16 cellular contexts compared by ENCODE assay signal in genomic region chr1:218886472-218886871, GRCh38.
DNase-seq lines count a peak whose midpoint lies in the region; FAIRE-seq and TF ChIP-seq lines count a peak whose summit lies in the region.
"Had no signal": no experiment of that assay in that cellular context is flagged by ENCODE, and none has a peak within 500 bp of the region (broad histone marks: within the 10 kb centered on the region; RNA-seq: fewer than 3 reads in every experiment).

No MANE protein-coding gene starts in this region.

- H3K4me1 Mint-ChIP-seq in endodermal cell: peaks cover 3% of the 10 kb centered on the region
- H3K4me1 Mint-ChIP-seq: memory B cell had no signal

- CTCF ChIA-PET in GM10248 (lab: Yijun Ruan, JAX): interaction anchor here (1.4 to 2.0 kb wide), 3 partner anchors 9 to 223 kb away, joined by 3 to 7 read pairs (median 4); no protein-coding TSS in a partner anchor

- H3K9me3 ChIP-seq in MG63 (no peaks in the 10 kb centered on the region), endodermal cell (ENCODE audit: control insufficient read depth, low read length) (no peaks in the 10 kb centered on the region)

- H3K4me1 ChIP-seq in endodermal cell (ENCODE audit: control insufficient read depth, insufficient read depth, low read length): no peaks in the 10 kb centered on the region
- H3K4me1 ChIP-seq: stomach had no signal

- H3K4me3 Mint-ChIP-seq in endodermal cell: no peak overlapping the region
- H3K4me3 Mint-ChIP-seq: activated naive CD4-positive, alpha-beta T cell treated with anti-CD3 and anti-CD28 coated beads for 36 hours; memory B cell had no signal

- H3K27ac Mint-ChIP-seq in endodermal cell: no peak overlapping the region
- H3K27ac Mint-ChIP-seq: activated naive CD4-positive, alpha-beta T cell treated with anti-CD3 and anti-CD28 coated beads for 36 hours; memory B cell; progenitor cell of endocrine pancreas had no signal

- H3K4me3 ChIP-seq in MG63 (no peak overlapping the region), endodermal cell (ENCODE audit: low read length) (no peak overlapping the region)
- H3K4me3 ChIP-seq: stomach had no signal

- H3K27me3 ChIP-seq in MG63 (no peaks in the 10 kb centered on the region), endodermal cell (ENCODE audit: control insufficient read depth, insufficient read depth, low read length, poor library complexity, severe bottlenecking) (no peaks in the 10 kb centered on the region)
- H3K27me3 ChIP-seq: stomach had no signal

- H3K9me3 Mint-ChIP-seq in endodermal cell: no peaks in the 10 kb centered on the region

- peak; percentile 42 for DNase-seq in MG63
- no peak for DNase-seq in epithelial cell of prostate (ENCODE audit: low read depth, low spot score)
- peak; percentile 11 for DNase-seq in left kidney (ENCODE audit: low read depth, low spot score)
- DNase-seq in urothelium cell line (ENCODE audit: low spot score): peak; percentile 33
- no peak for DNase-seq in NCI-H2029 treated with DMSO at 0.1 percent for 48 hours (lab: John Stamatoyannopoulos, UW)
- DNase-seq in GM10248 (ENCODE audit: extremely low spot score): no peak
- no peak for DNase-seq in endodermal cell
- DNase-seq: activated CD4-positive, alpha-beta T cell treated with anti-CD3 and anti-CD28 coated beads, Interleukin-2, amount 50 U/mL, for 48 hours; activated naive CD4-positive, alpha-beta T cell treated with anti-CD3 and anti-CD28 coated beads for 36 hours; cortex of kidney; NCI-H446 treated with DMSO at 0.1 percent for 48 hours; stimulated activated CD4-positive, alpha-beta T cell treated with anti-CD3 and anti-CD28 coated beads, Interleukin-4, amount 100 ng/mL, for 4 hours; stomach had no signal

- H3K36me3 ChIP-seq in MG63 (no peaks in the 10 kb centered on the region), endodermal cell (ENCODE audit: control insufficient read depth, insufficient read depth, low read length) (no peaks in the 10 kb centered on the region)
- H3K36me3 ChIP-seq: stomach had no signal

- H3K27me3 Mint-ChIP-seq in endodermal cell (ENCODE audit: insufficient read depth): peaks cover 1% of the 10 kb centered on the region
- H3K27me3 Mint-ChIP-seq: progenitor cell of endocrine pancreas had no signal

- H3K27ac ChIP-seq in epithelial cell of prostate (peak overlapping the region; percentile 25), endodermal cell (ENCODE audit: low read depth, low read length) (no peak overlapping the region)
- H3K27ac ChIP-seq: RWPE1, stomach had no signal

- POLR2A ChIA-PET in GM10248 (lab: Yijun Ruan, JAX): no interaction called here

- no peak for FAIRE-seq in urothelium cell line (lab: Jason Lieb, UNC)

- 91 to 94% methylated on average over 3 of the region's 3 CpGs for WGBS in endodermal cell (ENCODE audit: insufficient coverage in 1 of 2, insufficient read length in 1 of 2), 2 experiments

- TF ChIP-seq CTCF in GM10248 (IDR thresholded peaks at IDR 0.05; ENCODE audit: control extremely low read depth, extremely low read depth, low read depth, missing control alignments) (no peak), endodermal cell (conservative IDR thresholded peaks at IDR 0.05) (no peak)

- H3K9ac ChIP-seq in endodermal cell (ENCODE audit: extremely low read depth, low read length, poor library complexity, severe bottlenecking): no peak overlapping the region

- H3K36me3 Mint-ChIP-seq in endodermal cell (ENCODE audit: low read depth): no peaks in the 10 kb centered on the region
- H3K36me3 Mint-ChIP-seq: memory B cell had no signal

Comparison
In these comparisons a context has a peak if more than half of its experiments do, and no peak if none do; other contexts are left out.
1. DNase-seq: peak in MG63 (single experiment), left kidney (single experiment) and urothelium cell line (single experiment); none in epithelial cell of prostate (single experiment), NCI-H2029 treated with DMSO at 0.1 percent for 48 hours (single experiment), GM10248 (single experiment) and endodermal cell (single experiment).